In the genomic region with DNA sequence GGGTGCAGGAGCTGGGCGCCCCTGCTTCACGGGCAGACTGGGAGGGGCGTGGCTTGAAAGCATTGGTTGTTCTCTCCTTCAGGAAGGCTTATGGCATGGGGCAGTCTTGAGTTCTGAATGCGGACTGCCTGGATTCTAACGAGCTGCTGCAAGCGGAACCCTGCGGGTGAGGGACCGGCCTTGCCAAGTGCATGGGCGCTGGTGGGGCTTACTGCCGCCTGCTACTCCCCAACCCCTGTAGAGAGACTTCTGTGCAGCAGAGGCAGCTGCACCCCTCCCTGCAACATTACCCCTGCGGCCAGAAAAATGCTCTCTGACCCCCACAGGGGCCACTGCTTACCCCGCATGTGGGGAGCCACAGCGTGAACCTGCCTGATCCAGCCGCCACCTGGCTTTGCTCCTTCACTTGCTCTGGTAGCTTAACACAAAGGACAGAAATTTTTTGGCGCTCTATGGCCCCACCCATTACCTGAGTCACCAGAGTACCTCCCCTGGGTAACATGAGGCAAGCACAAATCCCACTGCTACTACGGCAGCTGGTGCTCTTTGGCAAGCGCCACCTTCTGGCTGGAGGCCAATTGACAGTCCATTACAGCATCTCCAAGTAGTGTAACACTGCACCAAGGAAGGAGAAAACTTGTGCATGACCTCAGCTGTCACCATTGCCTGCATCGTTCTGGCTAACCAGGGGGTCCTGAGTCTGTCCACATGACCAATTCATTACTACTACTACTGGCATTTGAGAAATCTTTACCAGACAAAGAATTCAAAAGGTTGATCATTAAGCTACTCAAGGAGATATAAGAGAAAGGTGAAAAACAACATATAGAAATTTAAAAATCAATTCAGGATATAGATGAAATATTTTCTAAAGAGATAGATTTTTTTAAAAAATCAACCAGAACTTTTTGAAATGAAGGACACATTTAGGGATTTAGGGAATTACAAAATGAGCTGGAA, we compare ENCODE assay signal across 1 cellular context.
TF ChIP-seq lines count a peak whose summit lies in the region.

No MANE protein-coding gene starts in this region.

TF ChIP-seq in GM12878, 131 proteins besides CTCF, POLR2A, EP300 and RAD21 (continued from another document):
- TF ChIP-seq, protein P1, sequence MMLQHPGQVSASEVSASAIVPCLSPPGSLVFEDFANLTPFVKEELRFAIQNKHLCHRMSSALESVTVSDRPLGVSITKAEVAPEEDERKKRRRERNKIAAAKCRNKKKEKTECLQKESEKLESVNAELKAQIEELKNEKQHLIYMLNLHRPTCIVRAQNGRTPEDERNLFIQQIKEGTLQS (IDR thresholded peaks at IDR 0.05; ENCODE audit: borderline replicate concordance, extremely low read depth, low read depth, low read length): no peak
- TF ChIP-seq ZNF207 (IDR thresholded peaks at IDR 0.05; ENCODE audit: borderline replicate concordance) (no peak), NR2C2 (IDR thresholded peaks at IDR 0.05; ENCODE audit: borderline replicate concordance, control insufficient read depth, insufficient read length, low read depth) (no peak), STAT3 (IDR thresholded peaks at IDR 0.05; ENCODE audit: low read depth, low read length) (no peak), TBL1XR1 (IDR thresholded peaks at IDR 0.05; ENCODE audit: low read depth, low read length) (no peak), BACH1 (IDR thresholded peaks at IDR 0.05; ENCODE audit: borderline replicate concordance) (peak; percentile 53; the same call in 1 of the 2 replicates), BHLHE40 (IDR thresholded peaks at IDR 0.05; ENCODE audit: borderline replicate concordance in 1 of 2, low read depth in 2 of 2, low read length in 1 of 2) (0 out of 4 replicates have a peak, but pooled peaks of 1 of the 2 experiments have one; percentile 43), RFX5 (IDR thresholded peaks at IDR 0.05; ENCODE audit: low read depth, low read length) (no peak), KDM1A (IDR thresholded peaks at IDR 0.05; ENCODE audit: borderline replicate concordance) (no peak), TCF7 (IDR thresholded peaks at IDR 0.05; ENCODE audit: borderline replicate concordance) (no peak), EED (IDR thresholded peaks at IDR 0.05; ENCODE audit: low read depth) (peak; percentile 32; the same call in 1 of the 2 replicates), NR2F1 (conservative IDR thresholded peaks at IDR 0.05) (no peak), LARP7 (IDR thresholded peaks at IDR 0.05) (peak; percentile 45; the same call in 1 of the 2 replicates), ZNF24 (IDR thresholded peaks at IDR 0.05) (no peak), NFIC (IDR thresholded peaks at IDR 0.05; ENCODE audit: low read depth, low read length) (no peak), NR2C1 (IDR thresholded peaks at IDR 0.05) (no peak), RUNX3 (IDR thresholded peaks at IDR 0.05; ENCODE audit: low read length) (peak; percentile 45; the same call in 1 of the 2 replicates), STAT1 (conservative IDR thresholded peaks at IDR 0.05) (no peak), SMAD1 (IDR thresholded peaks at IDR 0.05; ENCODE audit: low read depth, partially characterized antibody) (no peak), MTA3 (IDR thresholded peaks at IDR 0.05; ENCODE audit: borderline replicate concordance, low read length) (no peak), CBX3 (IDR thresholded peaks at IDR 0.05; ENCODE audit: borderline replicate concordance, low read depth) (no peak), HCFC1 (IDR thresholded peaks at IDR 0.05; ENCODE audit: low read length) (peak; percentile 41; the same call in 1 of the 2 replicates)
- TF ChIP-seq, protein P2, sequence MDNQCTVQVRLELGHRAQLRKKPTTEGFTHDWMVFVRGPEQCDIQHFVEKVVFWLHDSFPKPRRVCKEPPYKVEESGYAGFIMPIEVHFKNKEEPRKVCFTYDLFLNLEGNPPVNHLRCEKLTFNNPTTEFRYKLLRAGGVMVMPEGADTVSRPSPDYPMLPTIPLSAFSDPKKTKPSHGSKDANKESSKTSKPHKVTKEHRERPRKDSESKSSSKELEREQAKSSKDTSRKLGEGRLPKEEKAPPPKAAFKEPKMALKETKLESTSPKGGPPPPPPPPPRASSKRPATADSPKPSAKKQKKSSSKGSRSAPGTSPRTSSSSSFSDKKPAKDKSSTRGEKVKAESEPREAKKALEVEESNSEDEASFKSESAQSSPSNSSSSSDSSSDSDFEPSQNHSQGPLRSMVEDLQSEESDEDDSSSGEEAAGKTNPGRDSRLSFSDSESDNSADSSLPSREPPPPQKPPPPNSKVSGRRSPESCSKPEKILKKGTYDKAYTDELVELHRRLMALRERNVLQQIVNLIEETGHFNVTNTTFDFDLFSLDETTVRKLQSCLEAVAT (IDR thresholded peaks at IDR 0.05): no peak
- TF ChIP-seq, protein P3, sequence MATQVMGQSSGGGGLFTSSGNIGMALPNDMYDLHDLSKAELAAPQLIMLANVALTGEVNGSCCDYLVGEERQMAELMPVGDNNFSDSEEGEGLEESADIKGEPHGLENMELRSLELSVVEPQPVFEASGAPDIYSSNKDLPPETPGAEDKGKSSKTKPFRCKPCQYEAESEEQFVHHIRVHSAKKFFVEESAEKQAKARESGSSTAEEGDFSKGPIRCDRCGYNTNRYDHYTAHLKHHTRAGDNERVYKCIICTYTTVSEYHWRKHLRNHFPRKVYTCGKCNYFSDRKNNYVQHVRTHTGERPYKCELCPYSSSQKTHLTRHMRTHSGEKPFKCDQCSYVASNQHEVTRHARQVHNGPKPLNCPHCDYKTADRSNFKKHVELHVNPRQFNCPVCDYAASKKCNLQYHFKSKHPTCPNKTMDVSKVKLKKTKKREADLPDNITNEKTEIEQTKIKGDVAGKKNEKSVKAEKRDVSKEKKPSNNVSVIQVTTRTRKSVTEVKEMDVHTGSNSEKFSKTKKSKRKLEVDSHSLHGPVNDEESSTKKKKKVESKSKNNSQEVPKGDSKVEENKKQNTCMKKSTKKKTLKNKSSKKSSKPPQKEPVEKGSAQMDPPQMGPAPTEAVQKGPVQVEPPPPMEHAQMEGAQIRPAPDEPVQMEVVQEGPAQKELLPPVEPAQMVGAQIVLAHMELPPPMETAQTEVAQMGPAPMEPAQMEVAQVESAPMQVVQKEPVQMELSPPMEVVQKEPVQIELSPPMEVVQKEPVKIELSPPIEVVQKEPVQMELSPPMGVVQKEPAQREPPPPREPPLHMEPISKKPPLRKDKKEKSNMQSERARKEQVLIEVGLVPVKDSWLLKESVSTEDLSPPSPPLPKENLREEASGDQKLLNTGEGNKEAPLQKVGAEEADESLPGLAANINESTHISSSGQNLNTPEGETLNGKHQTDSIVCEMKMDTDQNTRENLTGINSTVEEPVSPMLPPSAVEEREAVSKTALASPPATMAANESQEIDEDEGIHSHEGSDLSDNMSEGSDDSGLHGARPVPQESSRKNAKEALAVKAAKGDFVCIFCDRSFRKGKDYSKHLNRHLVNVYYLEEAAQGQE (IDR thresholded peaks at IDR 0.05; ENCODE audit: low read depth, low read length): no peak
- TF ChIP-seq, protein P4, sequence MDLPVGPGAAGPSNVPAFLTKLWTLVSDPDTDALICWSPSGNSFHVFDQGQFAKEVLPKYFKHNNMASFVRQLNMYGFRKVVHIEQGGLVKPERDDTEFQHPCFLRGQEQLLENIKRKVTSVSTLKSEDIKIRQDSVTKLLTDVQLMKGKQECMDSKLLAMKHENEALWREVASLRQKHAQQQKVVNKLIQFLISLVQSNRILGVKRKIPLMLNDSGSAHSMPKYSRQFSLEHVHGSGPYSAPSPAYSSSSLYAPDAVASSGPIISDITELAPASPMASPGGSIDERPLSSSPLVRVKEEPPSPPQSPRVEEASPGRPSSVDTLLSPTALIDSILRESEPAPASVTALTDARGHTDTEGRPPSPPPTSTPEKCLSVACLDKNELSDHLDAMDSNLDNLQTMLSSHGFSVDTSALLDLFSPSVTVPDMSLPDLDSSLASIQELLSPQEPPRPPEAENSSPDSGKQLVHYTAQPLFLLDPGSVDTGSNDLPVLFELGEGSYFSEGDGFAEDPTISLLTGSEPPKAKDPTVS (IDR thresholded peaks at IDR 0.05; ENCODE audit: low read depth, low read length): no peak
- TF ChIP-seq, protein P5, sequence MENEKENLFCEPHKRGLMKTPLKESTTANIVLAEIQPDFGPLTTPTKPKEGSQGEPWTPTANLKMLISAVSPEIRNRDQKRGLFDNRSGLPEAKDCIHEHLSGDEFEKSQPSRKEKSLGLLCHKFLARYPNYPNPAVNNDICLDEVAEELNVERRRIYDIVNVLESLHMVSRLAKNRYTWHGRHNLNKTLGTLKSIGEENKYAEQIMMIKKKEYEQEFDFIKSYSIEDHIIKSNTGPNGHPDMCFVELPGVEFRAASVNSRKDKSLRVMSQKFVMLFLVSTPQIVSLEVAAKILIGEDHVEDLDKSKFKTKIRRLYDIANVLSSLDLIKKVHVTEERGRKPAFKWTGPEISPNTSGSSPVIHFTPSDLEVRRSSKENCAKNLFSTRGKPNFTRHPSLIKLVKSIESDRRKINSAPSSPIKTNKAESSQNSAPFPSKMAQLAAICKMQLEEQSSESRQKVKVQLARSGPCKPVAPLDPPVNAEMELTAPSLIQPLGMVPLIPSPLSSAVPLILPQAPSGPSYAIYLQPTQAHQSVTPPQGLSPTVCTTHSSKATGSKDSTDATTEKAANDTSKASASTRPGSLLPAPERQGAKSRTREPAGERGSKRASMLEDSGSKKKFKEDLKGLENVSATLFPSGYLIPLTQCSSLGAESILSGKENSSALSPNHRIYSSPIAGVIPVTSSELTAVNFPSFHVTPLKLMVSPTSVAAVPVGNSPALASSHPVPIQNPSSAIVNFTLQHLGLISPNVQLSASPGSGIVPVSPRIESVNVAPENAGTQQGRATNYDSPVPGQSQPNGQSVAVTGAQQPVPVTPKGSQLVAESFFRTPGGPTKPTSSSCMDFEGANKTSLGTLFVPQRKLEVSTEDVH (IDR thresholded peaks at IDR 0.05; ENCODE audit: low read depth, partially characterized antibody): no peak
- TF ChIP-seq, protein P6, sequence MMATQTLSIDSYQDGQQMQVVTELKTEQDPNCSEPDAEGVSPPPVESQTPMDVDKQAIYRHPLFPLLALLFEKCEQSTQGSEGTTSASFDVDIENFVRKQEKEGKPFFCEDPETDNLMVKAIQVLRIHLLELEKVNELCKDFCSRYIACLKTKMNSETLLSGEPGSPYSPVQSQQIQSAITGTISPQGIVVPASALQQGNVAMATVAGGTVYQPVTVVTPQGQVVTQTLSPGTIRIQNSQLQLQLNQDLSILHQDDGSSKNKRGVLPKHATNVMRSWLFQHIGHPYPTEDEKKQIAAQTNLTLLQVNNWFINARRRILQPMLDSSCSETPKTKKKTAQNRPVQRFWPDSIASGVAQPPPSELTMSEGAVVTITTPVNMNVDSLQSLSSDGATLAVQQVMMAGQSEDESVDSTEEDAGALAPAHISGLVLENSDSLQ (IDR thresholded peaks at IDR 0.05): peak; percentile 39; the same call in 1 of the 2 replicates
- TF ChIP-seq, protein P7, sequence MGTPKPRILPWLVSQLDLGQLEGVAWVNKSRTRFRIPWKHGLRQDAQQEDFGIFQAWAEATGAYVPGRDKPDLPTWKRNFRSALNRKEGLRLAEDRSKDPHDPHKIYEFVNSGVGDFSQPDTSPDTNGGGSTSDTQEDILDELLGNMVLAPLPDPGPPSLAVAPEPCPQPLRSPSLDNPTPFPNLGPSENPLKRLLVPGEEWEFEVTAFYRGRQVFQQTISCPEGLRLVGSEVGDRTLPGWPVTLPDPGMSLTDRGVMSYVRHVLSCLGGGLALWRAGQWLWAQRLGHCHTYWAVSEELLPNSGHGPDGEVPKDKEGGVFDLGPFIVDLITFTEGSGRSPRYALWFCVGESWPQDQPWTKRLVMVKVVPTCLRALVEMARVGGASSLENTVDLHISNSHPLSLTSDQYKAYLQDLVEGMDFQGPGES (IDR thresholded peaks at IDR 0.05): no peak
